1 cellular context compared by ENCODE assay signal in genomic region chr7:36287371-36288241, GRCh38.
TF ChIP-seq lines count a peak whose summit lies in the region.

No MANE protein-coding gene starts in this region.

TF ChIP-seq in HepG2, 621 proteins besides CTCF, POLR2A, EP300 and RAD21 (continued from another document and continues in another):
- TF ChIP-seq, protein P1, sequence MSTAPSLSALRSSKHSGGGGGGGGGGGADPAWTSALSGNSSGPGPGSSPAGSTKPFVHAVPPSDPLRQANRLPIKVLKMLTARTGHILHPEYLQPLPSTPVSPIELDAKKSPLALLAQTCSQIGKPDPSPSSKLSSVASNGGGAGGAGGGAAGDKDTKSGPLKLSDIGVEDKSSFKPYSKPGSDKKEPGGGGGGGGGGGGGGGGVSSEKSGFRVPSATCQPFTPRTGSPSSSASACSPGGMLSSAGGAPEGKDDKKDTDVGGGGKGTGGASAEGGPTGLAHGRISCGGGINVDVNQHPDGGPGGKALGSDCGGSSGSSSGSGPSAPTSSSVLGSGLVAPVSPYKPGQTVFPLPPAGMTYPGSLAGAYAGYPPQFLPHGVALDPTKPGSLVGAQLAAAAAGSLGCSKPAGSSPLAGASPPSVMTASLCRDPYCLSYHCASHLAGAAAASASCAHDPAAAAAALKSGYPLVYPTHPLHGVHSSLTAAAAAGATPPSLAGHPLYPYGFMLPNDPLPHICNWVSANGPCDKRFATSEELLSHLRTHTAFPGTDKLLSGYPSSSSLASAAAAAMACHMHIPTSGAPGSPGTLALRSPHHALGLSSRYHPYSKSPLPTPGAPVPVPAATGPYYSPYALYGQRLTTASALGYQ (CRISPR knock-in tag; IDR thresholded peaks at IDR 0.05): peak; percentile 98
- TF ChIP-seq, protein P2, sequence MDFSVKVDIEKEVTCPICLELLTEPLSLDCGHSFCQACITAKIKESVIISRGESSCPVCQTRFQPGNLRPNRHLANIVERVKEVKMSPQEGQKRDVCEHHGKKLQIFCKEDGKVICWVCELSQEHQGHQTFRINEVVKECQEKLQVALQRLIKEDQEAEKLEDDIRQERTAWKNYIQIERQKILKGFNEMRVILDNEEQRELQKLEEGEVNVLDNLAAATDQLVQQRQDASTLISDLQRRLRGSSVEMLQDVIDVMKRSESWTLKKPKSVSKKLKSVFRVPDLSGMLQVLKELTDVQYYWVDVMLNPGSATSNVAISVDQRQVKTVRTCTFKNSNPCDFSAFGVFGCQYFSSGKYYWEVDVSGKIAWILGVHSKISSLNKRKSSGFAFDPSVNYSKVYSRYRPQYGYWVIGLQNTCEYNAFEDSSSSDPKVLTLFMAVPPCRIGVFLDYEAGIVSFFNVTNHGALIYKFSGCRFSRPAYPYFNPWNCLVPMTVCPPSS (IDR thresholded peaks at IDR 0.05): no peak
- no peak for TF ChIP-seq PRPF4 (IDR thresholded peaks at IDR 0.05; ENCODE audit: low read depth, low read length, poor library complexity, severe bottlenecking)
- TF ChIP-seq SKI (IDR thresholded peaks at IDR 0.05; ENCODE audit: partially characterized antibody): peak; percentile 60
- TF ChIP-seq SSRP1 (CRISPR knock-in tag; IDR thresholded peaks at IDR 0.05): no peak
- no peak for TF ChIP-seq ATF7 (IDR thresholded peaks at IDR 0.05)
- TF ChIP-seq ATF7 (CRISPR knock-in tag; IDR thresholded peaks at IDR 0.05): 0 out of 2 replicates have a peak, but pooled peaks have one; percentile 63
- no peak for TF ChIP-seq ZFP36L1 (CRISPR knock-in tag; IDR thresholded peaks at IDR 0.05)
- no peak; the same call in 1 of the 2 replicates for TF ChIP-seq ZNF567 (CRISPR knock-in tag; IDR thresholded peaks at IDR 0.05; ENCODE audit: borderline replicate concordance)
- TF ChIP-seq RBFOX2 (IDR thresholded peaks at IDR 0.05; ENCODE audit: low read depth, low read length): no peak
- 0 out of 2 replicates have a peak, but pooled peaks have one; percentile 67 for TF ChIP-seq NFKBIZ (CRISPR knock-in tag; IDR thresholded peaks at IDR 0.05)
- peak; percentile 93 for TF ChIP-seq PPARG (CRISPR knock-in tag; conservative IDR thresholded peaks at IDR 0.05)
- TF ChIP-seq ZNF674 (CRISPR knock-in tag; IDR thresholded peaks at IDR 0.05; ENCODE audit: low read depth): no peak
- TF ChIP-seq ZNF558 (CRISPR knock-in tag; IDR thresholded peaks at IDR 0.05; ENCODE audit: borderline replicate concordance): no peak
- TF ChIP-seq SNAI1 (CRISPR knock-in tag; IDR thresholded peaks at IDR 0.05; ENCODE audit: borderline replicate concordance): 0 out of 2 replicates have a peak, but pooled peaks have one; percentile 34
- TF ChIP-seq RFXAP (CRISPR knock-in tag; IDR thresholded peaks at IDR 0.05; ENCODE audit: borderline replicate concordance): peak; percentile 74
- TF ChIP-seq ZC3H13 (CRISPR knock-in tag; IDR thresholded peaks at IDR 0.05): no peak
- TF ChIP-seq ZNF256 (CRISPR knock-in tag; conservative IDR thresholded peaks at IDR 0.05): no peak
- peak; percentile 84; the same call in 1 of the 2 replicates for TF ChIP-seq ZBTB43 (CRISPR knock-in tag; conservative IDR thresholded peaks at IDR 0.05)
- no peak for TF ChIP-seq HNRNPH1 (optimal IDR thresholded peaks at IDR 0.05; ENCODE audit: low read depth, low read length)
- peak; percentile 59; the same call in 1 of the 2 replicates for TF ChIP-seq PRDM10 (CRISPR knock-in tag; IDR thresholded peaks at IDR 0.05; ENCODE audit: low read depth)
- TF ChIP-seq SMAD3 (CRISPR knock-in tag; IDR thresholded peaks at IDR 0.05): no peak
- TF ChIP-seq ZBTB2 (CRISPR knock-in tag; IDR thresholded peaks at IDR 0.05; ENCODE audit: low read depth): no peak
- TF ChIP-seq THAP11 (CRISPR knock-in tag; IDR thresholded peaks at IDR 0.05): peak; percentile 65
- TF ChIP-seq ZNF572 (CRISPR knock-in tag; IDR thresholded peaks at IDR 0.05): no peak
- TF ChIP-seq ZNF510 (CRISPR knock-in tag; IDR thresholded peaks at IDR 0.05; ENCODE audit: low read depth): no peak
- no peak for TF ChIP-seq MAFK (conservative IDR thresholded peaks at IDR 0.05 in 1 of 2, IDR thresholded peaks at IDR 0.05 in 1 of 2; ENCODE audit: low read length in 2 of 2)
- TF ChIP-seq ZSCAN21 (CRISPR knock-in tag; IDR thresholded peaks at IDR 0.05; ENCODE audit: borderline replicate concordance): no peak; the same call in 1 of the 2 replicates
- TF ChIP-seq, protein P3, sequence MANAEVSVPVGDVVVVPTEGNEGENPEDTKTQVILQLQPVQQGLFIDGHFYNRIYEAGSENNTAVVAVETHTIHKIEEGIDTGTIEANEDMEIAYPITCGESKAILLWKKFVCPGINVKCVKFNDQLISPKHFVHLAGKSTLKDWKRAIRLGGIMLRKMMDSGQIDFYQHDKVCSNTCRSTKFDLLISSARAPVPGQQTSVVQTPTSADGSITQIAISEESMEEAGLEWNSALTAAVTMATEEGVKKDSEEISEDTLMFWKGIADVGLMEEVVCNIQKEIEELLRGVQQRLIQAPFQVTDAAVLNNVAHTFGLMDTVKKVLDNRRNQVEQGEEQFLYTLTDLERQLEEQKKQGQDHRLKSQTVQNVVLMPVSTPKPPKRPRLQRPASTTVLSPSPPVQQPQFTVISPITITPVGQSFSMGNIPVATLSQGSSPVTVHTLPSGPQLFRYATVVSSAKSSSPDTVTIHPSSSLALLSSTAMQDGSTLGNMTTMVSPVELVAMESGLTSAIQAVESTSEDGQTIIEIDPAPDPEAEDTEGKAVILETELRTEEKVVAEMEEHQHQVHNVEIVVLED (CRISPR knock-in tag; IDR thresholded peaks at IDR 0.05; ENCODE audit: borderline replicate concordance): no peak; the same call in 1 of the 2 replicates
- TF ChIP-seq ZNF773 (CRISPR knock-in tag; IDR thresholded peaks at IDR 0.05; ENCODE audit: borderline replicate concordance): no peak
- TF ChIP-seq ARNT (IDR thresholded peaks at IDR 0.05): no peak
- TF ChIP-seq TOPORS (CRISPR knock-in tag; IDR thresholded peaks at IDR 0.05): no peak
- peak; percentile 88 for TF ChIP-seq ZNF747 (CRISPR knock-in tag; IDR thresholded peaks at IDR 0.05; ENCODE audit: borderline replicate concordance)
- TF ChIP-seq ZNF552 (CRISPR knock-in tag; IDR thresholded peaks at IDR 0.05; ENCODE audit: borderline replicate concordance): no peak
- TF ChIP-seq MIXL1 (CRISPR knock-in tag; IDR thresholded peaks at IDR 0.05): peak; percentile 99
- TF ChIP-seq PAWR (CRISPR knock-in tag; IDR thresholded peaks at IDR 0.05; ENCODE audit: borderline replicate concordance): no peak
- peak; percentile 51 for TF ChIP-seq XRCC5 (optimal IDR thresholded peaks at IDR 0.05; ENCODE audit: low read length)
- TF ChIP-seq POLR2G (IDR thresholded peaks at IDR 0.05; ENCODE audit: low read depth, low read length): no peak
- TF ChIP-seq ZMYM3 (CRISPR knock-in tag; IDR thresholded peaks at IDR 0.05): peak; percentile 51; the same call in 1 of the 2 replicates
- TF ChIP-seq ZNF432 (CRISPR knock-in tag; IDR thresholded peaks at IDR 0.05; ENCODE audit: borderline replicate concordance): no peak
- TF ChIP-seq ZNF136 (CRISPR knock-in tag; IDR thresholded peaks at IDR 0.05; ENCODE audit: low read depth): no peak
- no peak; the same call in 1 of the 2 replicates for TF ChIP-seq ZNF263 (CRISPR knock-in tag; IDR thresholded peaks at IDR 0.05)
- TF ChIP-seq ZNF720 (CRISPR knock-in tag; IDR thresholded peaks at IDR 0.05): no peak
- TF ChIP-seq FOXJ3 (CRISPR knock-in tag; IDR thresholded peaks at IDR 0.05; ENCODE audit: borderline replicate concordance): peak; percentile 96
- no peak for TF ChIP-seq ZNF891 (CRISPR knock-in tag; IDR thresholded peaks at IDR 0.05)
- TF ChIP-seq ZNF782 (CRISPR knock-in tag; IDR thresholded peaks at IDR 0.05; ENCODE audit: borderline replicate concordance): no peak
- no peak for TF ChIP-seq ZNF724P (CRISPR knock-in tag; IDR thresholded peaks at IDR 0.05; ENCODE audit: borderline replicate concordance)
- TF ChIP-seq SATB2 (CRISPR knock-in tag; IDR thresholded peaks at IDR 0.05): no peak
- peak; percentile 83 for TF ChIP-seq HIVEP1 (CRISPR knock-in tag; IDR thresholded peaks at IDR 0.05)
- TF ChIP-seq ZNF549 (CRISPR knock-in tag; IDR thresholded peaks at IDR 0.05): no peak
- no peak for TF ChIP-seq ZNF7 (CRISPR knock-in tag; IDR thresholded peaks at IDR 0.05)
- TF ChIP-seq NONO (IDR thresholded peaks at IDR 0.05): no peak
- peak; percentile 55; the same call in 1 of the 2 replicates for TF ChIP-seq NONO (CRISPR knock-in tag; conservative IDR thresholded peaks at IDR 0.05)
- 0 out of 2 replicates have a peak, but pooled peaks have one; percentile 11 for TF ChIP-seq HBP1 (CRISPR knock-in tag; IDR thresholded peaks at IDR 0.05; ENCODE audit: low read depth)
- TF ChIP-seq ZNF737 (CRISPR knock-in tag; IDR thresholded peaks at IDR 0.05; ENCODE audit: borderline replicate concordance): no peak
- no peak for TF ChIP-seq ATF7-NPFF (CRISPR knock-in tag; IDR thresholded peaks at IDR 0.05; ENCODE audit: low read depth)
- no peak for TF ChIP-seq ZNF770 (CRISPR knock-in tag; IDR thresholded peaks at IDR 0.05)
- TF ChIP-seq MZF1 (CRISPR knock-in tag; IDR thresholded peaks at IDR 0.05; ENCODE audit: borderline replicate concordance): no peak
- peak; percentile 97 for TF ChIP-seq HMG20A (CRISPR knock-in tag; IDR thresholded peaks at IDR 0.05; ENCODE audit: borderline replicate concordance)
- no peak for TF ChIP-seq ZSCAN20 (CRISPR knock-in tag; IDR thresholded peaks at IDR 0.05; ENCODE audit: borderline replicate concordance)
- TF ChIP-seq FLYWCH1 (CRISPR knock-in tag; IDR thresholded peaks at IDR 0.05): no peak
- peak; percentile 79; the same call in 1 of the 2 replicates for TF ChIP-seq ZNF816 (CRISPR knock-in tag; IDR thresholded peaks at IDR 0.05; ENCODE audit: borderline replicate concordance)
- 0 out of 2 replicates have a peak, but pooled peaks have one; percentile 39 for TF ChIP-seq MTA1 (CRISPR knock-in tag; IDR thresholded peaks at IDR 0.05; ENCODE audit: borderline replicate concordance)
